8 cellular contexts compared by ENCODE assay signal in the genomic region with DNA sequence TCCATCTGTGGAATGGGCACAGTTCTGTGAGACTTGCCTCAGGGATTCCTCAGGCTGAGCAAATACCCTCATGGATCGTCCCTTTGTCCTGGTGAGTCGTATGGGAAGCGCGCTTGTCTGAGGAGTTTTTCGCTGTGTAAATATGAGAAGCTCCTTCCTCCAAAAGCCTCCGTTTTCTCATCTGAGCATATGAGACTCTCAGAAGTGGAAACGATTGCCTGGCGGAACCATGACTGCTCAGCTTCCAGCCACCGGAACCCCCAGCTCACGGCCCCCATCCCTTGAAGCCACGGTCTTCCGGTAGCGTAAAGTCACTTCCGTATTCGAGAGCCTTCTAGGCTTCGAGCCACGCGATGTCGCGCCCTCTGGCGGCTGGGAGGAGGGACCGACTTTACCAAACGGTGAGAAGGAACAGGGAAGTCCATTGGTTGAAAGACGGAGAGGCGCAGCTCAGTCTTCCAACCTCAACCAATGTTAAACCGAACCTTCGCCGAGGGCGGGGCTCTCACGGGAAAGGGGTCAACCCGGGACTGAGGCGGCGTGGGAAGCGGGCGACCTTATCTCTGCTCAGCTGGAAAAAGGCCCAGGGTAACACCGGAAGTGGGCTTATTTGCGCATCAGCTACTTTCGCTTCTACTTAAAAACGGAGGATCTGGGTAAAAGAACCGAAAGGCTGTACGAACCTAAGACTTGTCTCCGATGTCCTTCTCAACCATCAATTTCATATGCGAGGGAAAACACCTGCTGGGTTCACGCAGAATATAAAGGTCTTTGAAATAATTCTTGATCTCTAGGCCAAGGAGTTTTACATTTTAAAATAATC. TPM values are rescaled to one million over a fixed set of nuclear protein-coding genes. Genes with fewer than 3 reads are reported as not detected.
DNase-seq lines count a peak whose midpoint lies in the region; ATAC-seq and TF ChIP-seq lines count a peak whose summit lies in the region.

No MANE protein-coding gene starts in this region.

- H3K36me3 ChIP-seq in SK-N-MC (ENCODE audit: insufficient read depth, low read length) = no peaks in the 10 kb centered on the region
- H3K36me3 ChIP-seq in testis (ENCODE audit: low read depth, missing control alignments) = no peaks in the 10 kb centered on the region

- DNase-seq in GM10266 (ENCODE audit: extremely low spot score) = peak; percentile 92
- peak; percentile 99 for DNase-seq in NB4 (ENCODE audit: low read depth)
- peak; percentile 97 for DNase-seq in SK-N-MC (ENCODE audit: low read depth, low spot score)
- DNase-seq in activated naive CD4-positive, alpha-beta T cell treated with anti-CD3 and anti-CD28 coated beads, Interleukin-2, amount 50 U/mL, for 72 hours (ENCODE audit: low spot score in 2 of 2) = peak; percentile 97 to 99
- peak; percentile 91 for DNase-seq in glomerular endothelial cell (ENCODE audit: extremely low read depth, low read depth, low spot score)
- DNase-seq in occipital lobe (lab: John Stamatoyannopoulos, UW) = peak; percentile 97
- DNase-seq in testis = peak; percentile 99

- 1% methylated on average over 44 of the region's 44 CpGs for WGBS in testis, 2 donors

- TF ChIP-seq CTCF in GM10266 (IDR thresholded peaks at IDR 0.05; ENCODE audit: control insufficient read depth, insufficient read depth, low read depth, missing control alignments) (peak; percentile 98), NB4 (IDR thresholded peaks at IDR 0.05; ENCODE audit: low read depth, low read length) (peak; percentile 84), testis (IDR thresholded peaks at IDR 0.05) (peak; percentile 84 to 98 (median 98))

- peak overlapping the region; percentile 96 to 97 for H3K27ac Mint-ChIP-seq in activated naive CD4-positive, alpha-beta T cell treated with anti-CD3 and anti-CD28 coated beads, Interleukin-2, amount 50 U/mL, for 72 hours

- peak; percentile 91 for ATAC-seq in HG02571 (IDR thresholded peaks at IDR 0.05; ENCODE audit: unreplicated experiment)
- peak; percentile 89 to 95 for ATAC-seq in activated naive CD4-positive, alpha-beta T cell treated with anti-CD3 and anti-CD28 coated beads, Interleukin-2, amount 50 U/mL, for 72 hours

- H3K9me3 ChIP-seq in SK-N-MC (ENCODE audit: low read depth, low read length) (no peaks in the 10 kb centered on the region), testis (no peaks in the 10 kb centered on the region)

- intact Hi-C loops in testis (cut with DNase I; ENCODE audit: low total_unique reads) = no loop called here

- H3K4me3 ChIP-seq in NB4 (ENCODE audit: low read depth, low read length) (peak overlapping the region; percentile 91), SK-N-MC (peak overlapping the region; percentile 89), testis (peak overlapping the region; percentile 71 to 72)

- H3K9ac ChIP-seq in SK-N-MC (ENCODE audit: insufficient read length) = peak overlapping the region; percentile 95

- H3K27ac ChIP-seq in SK-N-MC = peak overlapping the region; percentile 95
- peak overlapping the region; percentile 91 to 93 for H3K27ac ChIP-seq in testis

- no peaks in the 10 kb centered on the region for H3K27me3 ChIP-seq in testis

- no peaks in the 10 kb centered on the region for H3K9me3 Mint-ChIP-seq in activated naive CD4-positive, alpha-beta T cell treated with anti-CD3 and anti-CD28 coated beads, Interleukin-2, amount 50 U/mL, for 72 hours

- TF ChIP-seq POLR2A in NB4 (IDR thresholded peaks at IDR 0.05; ENCODE audit: extremely low read depth, insufficient read length) = peak; percentile 88
- TF ChIP-seq POLR2A in testis (IDR thresholded peaks at IDR 0.05) = peak; percentile 40

- peaks cover 9% of the 10 kb centered on the region for H3K4me1 ChIP-seq in testis

- peaks cover 17 to 25% of the 10 kb centered on the region in 2 donors for H3K36me3 Mint-ChIP-seq in activated naive CD4-positive, alpha-beta T cell treated with anti-CD3 and anti-CD28 coated beads, Interleukin-2, amount 50 U/mL, for 72 hours

RNA-seq across cellular contexts. Expression of a gene that starts 46.3 kb away (rescaled TPM):
- 1 to 10 TPM; 1.2 to 2.1 TPM for total RNA-seq in activated naive CD4-positive, alpha-beta T cell treated with anti-CD3 and anti-CD28 coated beads, Interleukin-2, amount 50 U/mL, for 72 hours
- 4.7 and 5.1 TPM in 2 replicates for total RNA-seq in glomerular endothelial cell
- total RNA-seq in occipital lobe = 25.4 TPM
- total RNA-seq in testis = 10 to 100 TPM; 38.2 to 68.7 TPM
- polyA plus RNA-seq in testis (ENCODE audit: insufficient read depth, low read depth, low replicate concordance) = 56.9 TPM

RNA-seq across cellular contexts. Expression of a gene that starts 54.6 kb away (rescaled TPM):
- total RNA-seq in activated naive CD4-positive, alpha-beta T cell treated with anti-CD3 and anti-CD28 coated beads, Interleukin-2, amount 50 U/mL, for 72 hours = 1 to 10 TPM; 5.3 to 5.4 TPM
- total RNA-seq in glomerular endothelial cell (6.2 and 10.3 TPM in 2 replicates), occipital lobe (2.7 TPM), testis (1 to 10 TPM; 6.2 to 8.8 TPM)
- 6.0 TPM for polyA plus RNA-seq in testis (ENCODE audit: insufficient read depth, low read depth, low replicate concordance)

Comparison
In these comparisons a context has a peak if more than half of its experiments do, and no peak if none do; other contexts are left out.
1. Peak in every context shown above with its lines: DNase-seq, ATAC-seq, H3K4me3 ChIP-seq and H3K27ac ChIP-seq.